ENCODE assay signal across 10 cellular contexts in the genomic region with DNA sequence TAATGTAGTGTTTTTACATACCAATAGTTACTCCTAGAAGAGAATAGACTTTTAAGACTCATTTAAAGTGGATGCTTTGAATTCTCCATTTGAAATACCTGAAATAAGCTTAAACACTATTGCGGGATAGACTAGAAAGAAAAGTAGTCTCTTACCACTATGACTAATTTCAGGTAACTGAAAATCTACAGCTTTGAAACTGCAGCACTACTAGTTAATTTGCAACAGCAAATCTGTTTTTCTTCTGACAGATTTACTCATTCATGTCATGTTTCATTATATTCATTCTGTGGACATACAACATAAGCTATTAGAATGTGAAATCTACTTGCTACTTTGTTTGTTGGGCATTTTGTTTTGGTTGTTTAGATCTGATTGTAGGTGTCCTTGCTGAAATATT.
DNase-seq lines count a peak whose midpoint lies in the region; ATAC-seq and TF ChIP-seq lines count a peak whose summit lies in the region.
"Had no signal": no experiment of that assay in that cellular context is flagged by ENCODE, and none has a peak within 500 bp of the region (broad histone marks: within the 10 kb centered on the region; RNA-seq: fewer than 3 reads in every experiment).

No MANE protein-coding gene starts in this region.

- in situ Hi-C loops in ACHN (cut with HindIII; ENCODE audit: low pct_ligation_motif_present, low pct_unique_long_range_greater_than_20kb, low sequenced_read_pairs): no loop called here

- TF ChIP-seq CTCF in osteocyte (IDR thresholded peaks at IDR 0.05): no peak

- DNase-seq in activated CD8-positive, alpha-beta memory T cell treated with anti-CD3 and anti-CD28 coated beads, Interleukin-2, amount 10 ng/mL, durations not matched to agents 7 days and 5 days: no peak
- no peak for DNase-seq in activated CD8-positive, alpha-beta memory T cell treated with anti-CD3 and anti-CD28 coated beads, Interleukin-2, amount 50 U/mL, for 4 hours
- DNase-seq in T-cell: no peak
- no peak for DNase-seq in osteocyte (ENCODE audit: extremely low spot score, unreplicated experiment)
- no peak for DNase-seq in ACHN
- DNase-seq in NK-92 (lab: John Stamatoyannopoulos, UW; ENCODE audit: unreplicated experiment): no peak
- DNase-seq in NOMO-1 treated with dmso at 0.1 percent for 144 hours (lab: John Stamatoyannopoulos, UW; ENCODE audit: unreplicated experiment): no peak
- DNase-seq: left colon had no signal

- peaks cover 48% of the 10 kb centered on the region for H3K4me1 Mint-ChIP-seq in activated CD8-positive, alpha-beta memory T cell treated with anti-CD3 and anti-CD28 coated beads, Interleukin-2, amount 10 ng/mL, durations not matched to agents 7 days and 5 days
- H3K4me1 Mint-ChIP-seq in T-cell (peaks cover 83 to 85% (median 83%) of the 10 kb centered on the region in 3 donors), osteocyte (ENCODE audit: unreplicated experiment) (peaks cover 71% of the 10 kb centered on the region)

- H3K4me3 Mint-ChIP-seq in activated CD8-positive, alpha-beta memory T cell treated with anti-CD3 and anti-CD28 coated beads, Interleukin-2, amount 10 ng/mL, durations not matched to agents 7 days and 5 days: no peak overlapping the region
- H3K4me3 Mint-ChIP-seq in T-cell (peak overlapping the region in 1 of 3 donors; percentile 61), osteocyte (ENCODE audit: unreplicated experiment) (no peak overlapping the region)

- no peaks in the 10 kb centered on the region for H3K27me3 Mint-ChIP-seq in activated CD8-positive, alpha-beta memory T cell treated with anti-CD3 and anti-CD28 coated beads, Interleukin-2, amount 10 ng/mL, durations not matched to agents 7 days and 5 days
- H3K27me3 Mint-ChIP-seq in T-cell: no peaks in the 10 kb centered on the region
- H3K27me3 Mint-ChIP-seq in osteocyte (ENCODE audit: unreplicated experiment): no peaks in the 10 kb centered on the region

- H3K27ac Mint-ChIP-seq in activated CD8-positive, alpha-beta memory T cell treated with anti-CD3 and anti-CD28 coated beads, Interleukin-2, amount 10 ng/mL, durations not matched to agents 7 days and 5 days: peak overlapping the region; percentile 40
- H3K27ac Mint-ChIP-seq in T-cell: peak overlapping the region; percentile 28 to 67
- peak overlapping the region; percentile 88 for H3K27ac Mint-ChIP-seq in osteocyte (ENCODE audit: unreplicated experiment)

- ATAC-seq in activated CD8-positive, alpha-beta memory T cell treated with anti-CD3 and anti-CD28 coated beads, Interleukin-2, amount 10 ng/mL, durations not matched to agents 7 days and 5 days: peak; percentile 62
- ATAC-seq in HG02852 (IDR thresholded peaks at IDR 0.05; ENCODE audit: unreplicated experiment): peak; percentile 35
- ATAC-seq in T-cell (replicated peaks in 1 of 4): no peak
- ATAC-seq: A549, left colon had no signal

- H3K36me3 Mint-ChIP-seq in activated CD8-positive, alpha-beta memory T cell treated with anti-CD3 and anti-CD28 coated beads, Interleukin-2, amount 10 ng/mL, durations not matched to agents 7 days and 5 days: peaks cover 16% of the 10 kb centered on the region
- H3K36me3 Mint-ChIP-seq in T-cell (peaks cover 26% of the 10 kb centered on the region), osteocyte (ENCODE audit: unreplicated experiment) (peaks cover 7% of the 10 kb centered on the region)

- CTCF ChIA-PET in activated CD8-positive, alpha-beta memory T cell treated with anti-CD3 and anti-CD28 coated beads, Interleukin-2, amount 10 ng/mL, durations not matched to agents 7 days and 5 days (lab: Charles Lee): interaction anchor here (1.0 to 1.2 kb wide), 3 partner anchors 30 to 154 kb away, joined by 3 read pairs; partner anchors contain the start of gene MAML2
- CTCF ChIA-PET in T-cell (lab: Charles Lee): interaction anchor here (0.6 kb wide), 2 partner anchors 10 to 13 kb away, joined by 3 to 9 read pairs; no protein-coding TSS in a partner anchor

- peaks cover 2% of the 10 kb centered on the region for H3K9me3 Mint-ChIP-seq in activated CD8-positive, alpha-beta memory T cell treated with anti-CD3 and anti-CD28 coated beads, Interleukin-2, amount 10 ng/mL, durations not matched to agents 7 days and 5 days (ENCODE audit: low read depth)
- H3K9me3 Mint-ChIP-seq in T-cell (no peaks in the 10 kb centered on the region), osteocyte (ENCODE audit: unreplicated experiment) (no peaks in the 10 kb centered on the region)

- POLR2A ChIA-PET in T-cell (lab: Charles Lee): interaction anchor here (0.5 to 1.1 kb wide), 6 partner anchors 16 to 180 kb away, joined by 3 to 4 read pairs (median 3); partner anchors contain the start of gene MAML2 (in 1 of the 2)

Comparison
In these comparisons a context has a peak if more than half of its experiments do, and no peak if none do; other contexts are left out.
1. ATAC-seq: peak in activated CD8-positive, alpha-beta memory T cell treated with anti-CD3 and anti-CD28 coated beads, Interleukin-2, amount 10 ng/mL, durations not matched to agents 7 days and 5 days (single experiment) and HG02852 (single experiment); none in T-cell (0 of 4).
2. Peak in every context shown above with its lines, with median percentiles within 50 percentile points of each other: H3K27ac Mint-ChIP-seq.